1 cellular context compared by ENCODE assay signal in the genomic region with DNA sequence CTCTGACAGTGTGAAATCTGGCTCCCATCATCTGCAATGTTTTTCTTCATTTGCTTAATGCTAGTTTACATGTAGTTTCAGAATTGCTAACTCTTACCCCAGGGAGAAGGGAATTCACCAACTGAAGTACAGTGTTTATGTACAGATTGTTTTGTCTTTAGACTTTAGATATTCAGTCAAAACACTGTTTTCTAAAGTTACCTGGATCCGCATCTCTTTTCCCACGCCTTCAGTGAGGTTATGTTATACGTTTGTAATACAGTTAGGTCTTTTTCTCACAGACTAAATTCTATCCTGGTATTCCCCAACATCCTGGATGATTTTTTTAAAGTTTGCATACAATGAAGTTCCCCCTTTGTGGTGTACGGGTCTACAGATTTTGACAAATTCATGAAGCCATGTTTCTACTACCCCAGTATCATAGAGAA.
TF ChIP-seq lines count a peak whose summit lies in the region.

No MANE protein-coding gene starts in this region.

TF ChIP-seq in GM12878, 131 proteins besides CTCF, POLR2A, EP300 and RAD21 (continued from another document and continues in another):
- TF ChIP-seq, protein P1, sequence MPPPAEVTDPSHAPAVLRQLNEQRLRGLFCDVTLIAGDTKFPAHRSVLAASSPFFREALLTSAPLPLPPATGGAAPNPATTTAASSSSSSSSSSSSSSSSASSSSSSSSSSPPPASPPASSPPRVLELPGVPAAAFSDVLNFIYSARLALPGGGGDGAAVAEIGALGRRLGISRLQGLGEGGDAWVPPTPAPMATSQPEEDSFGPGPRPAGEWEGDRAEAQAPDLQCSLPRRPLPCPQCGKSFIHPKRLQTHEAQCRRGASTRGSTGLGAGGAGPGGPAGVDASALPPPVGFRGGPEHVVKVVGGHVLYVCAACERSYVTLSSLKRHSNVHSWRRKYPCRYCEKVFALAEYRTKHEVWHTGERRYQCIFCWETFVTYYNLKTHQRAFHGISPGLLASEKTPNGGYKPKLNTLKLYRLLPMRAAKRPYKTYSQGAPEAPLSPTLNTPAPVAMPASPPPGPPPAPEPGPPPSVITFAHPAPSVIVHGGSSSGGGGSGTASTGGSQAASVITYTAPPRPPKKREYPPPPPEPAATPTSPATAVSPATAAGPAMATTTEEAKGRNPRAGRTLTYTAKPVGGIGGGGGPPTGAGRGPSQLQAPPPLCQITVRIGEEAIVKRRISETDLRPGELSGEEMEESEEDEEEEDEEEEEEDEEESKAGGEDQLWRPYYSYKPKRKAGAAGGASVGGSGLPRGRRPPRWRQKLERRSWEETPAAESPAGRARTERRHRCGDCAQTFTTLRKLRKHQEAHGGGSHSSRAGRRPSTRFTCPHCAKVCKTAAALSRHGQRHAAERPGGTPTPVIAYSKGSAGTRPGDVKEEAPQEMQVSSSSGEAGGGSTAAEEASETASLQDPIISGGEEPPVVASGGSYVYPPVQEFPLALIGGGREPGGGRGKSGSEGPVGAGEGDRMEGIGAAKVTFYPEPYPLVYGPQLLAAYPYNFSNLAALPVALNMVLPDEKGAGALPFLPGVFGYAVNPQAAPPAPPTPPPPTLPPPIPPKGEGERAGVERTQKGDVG (CRISPR knock-in tag; IDR thresholded peaks at IDR 0.05) = no peak
- no peak for TF ChIP-seq KLF5 (IDR thresholded peaks at IDR 0.05; ENCODE audit: partially characterized antibody)
- TF ChIP-seq MEF2A (IDR thresholded peaks at IDR 0.05; ENCODE audit: insufficient read depth, low read depth, low read length) = no peak
- TF ChIP-seq, protein P2, sequence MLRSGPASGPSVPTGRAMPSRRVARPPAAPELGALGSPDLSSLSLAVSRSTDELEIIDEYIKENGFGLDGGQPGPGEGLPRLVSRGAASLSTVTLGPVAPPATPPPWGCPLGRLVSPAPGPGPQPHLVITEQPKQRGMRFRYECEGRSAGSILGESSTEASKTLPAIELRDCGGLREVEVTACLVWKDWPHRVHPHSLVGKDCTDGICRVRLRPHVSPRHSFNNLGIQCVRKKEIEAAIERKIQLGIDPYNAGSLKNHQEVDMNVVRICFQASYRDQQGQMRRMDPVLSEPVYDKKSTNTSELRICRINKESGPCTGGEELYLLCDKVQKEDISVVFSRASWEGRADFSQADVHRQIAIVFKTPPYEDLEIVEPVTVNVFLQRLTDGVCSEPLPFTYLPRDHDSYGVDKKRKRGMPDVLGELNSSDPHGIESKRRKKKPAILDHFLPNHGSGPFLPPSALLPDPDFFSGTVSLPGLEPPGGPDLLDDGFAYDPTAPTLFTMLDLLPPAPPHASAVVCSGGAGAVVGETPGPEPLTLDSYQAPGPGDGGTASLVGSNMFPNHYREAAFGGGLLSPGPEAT (IDR thresholded peaks at IDR 0.05; ENCODE audit: low read depth) = peak; percentile 63; the same call in 1 of the 2 replicates
- TF ChIP-seq, protein P3, sequence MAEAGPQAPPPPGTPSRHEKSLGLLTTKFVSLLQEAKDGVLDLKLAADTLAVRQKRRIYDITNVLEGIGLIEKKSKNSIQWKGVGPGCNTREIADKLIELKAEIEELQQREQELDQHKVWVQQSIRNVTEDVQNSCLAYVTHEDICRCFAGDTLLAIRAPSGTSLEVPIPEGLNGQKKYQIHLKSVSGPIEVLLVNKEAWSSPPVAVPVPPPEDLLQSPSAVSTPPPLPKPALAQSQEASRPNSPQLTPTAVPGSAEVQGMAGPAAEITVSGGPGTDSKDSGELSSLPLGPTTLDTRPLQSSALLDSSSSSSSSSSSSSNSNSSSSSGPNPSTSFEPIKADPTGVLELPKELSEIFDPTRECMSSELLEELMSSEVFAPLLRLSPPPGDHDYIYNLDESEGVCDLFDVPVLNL (IDR thresholded peaks at IDR 0.05; ENCODE audit: low read depth, low read length) = no peak
- no peak for TF ChIP-seq CREM (IDR thresholded peaks at IDR 0.05; ENCODE audit: low read depth)
- 0 out of 2 replicates have a peak, but pooled peaks have one; percentile 17 for TF ChIP-seq BMI1 (IDR thresholded peaks at IDR 0.05; ENCODE audit: borderline replicate concordance)
- TF ChIP-seq GABPA (IDR thresholded peaks at IDR 0.05; ENCODE audit: low read depth) = no peak
- TF ChIP-seq JUND (IDR thresholded peaks at IDR 0.05; ENCODE audit: low read depth, low read length) = no peak
- TF ChIP-seq, protein P4, sequence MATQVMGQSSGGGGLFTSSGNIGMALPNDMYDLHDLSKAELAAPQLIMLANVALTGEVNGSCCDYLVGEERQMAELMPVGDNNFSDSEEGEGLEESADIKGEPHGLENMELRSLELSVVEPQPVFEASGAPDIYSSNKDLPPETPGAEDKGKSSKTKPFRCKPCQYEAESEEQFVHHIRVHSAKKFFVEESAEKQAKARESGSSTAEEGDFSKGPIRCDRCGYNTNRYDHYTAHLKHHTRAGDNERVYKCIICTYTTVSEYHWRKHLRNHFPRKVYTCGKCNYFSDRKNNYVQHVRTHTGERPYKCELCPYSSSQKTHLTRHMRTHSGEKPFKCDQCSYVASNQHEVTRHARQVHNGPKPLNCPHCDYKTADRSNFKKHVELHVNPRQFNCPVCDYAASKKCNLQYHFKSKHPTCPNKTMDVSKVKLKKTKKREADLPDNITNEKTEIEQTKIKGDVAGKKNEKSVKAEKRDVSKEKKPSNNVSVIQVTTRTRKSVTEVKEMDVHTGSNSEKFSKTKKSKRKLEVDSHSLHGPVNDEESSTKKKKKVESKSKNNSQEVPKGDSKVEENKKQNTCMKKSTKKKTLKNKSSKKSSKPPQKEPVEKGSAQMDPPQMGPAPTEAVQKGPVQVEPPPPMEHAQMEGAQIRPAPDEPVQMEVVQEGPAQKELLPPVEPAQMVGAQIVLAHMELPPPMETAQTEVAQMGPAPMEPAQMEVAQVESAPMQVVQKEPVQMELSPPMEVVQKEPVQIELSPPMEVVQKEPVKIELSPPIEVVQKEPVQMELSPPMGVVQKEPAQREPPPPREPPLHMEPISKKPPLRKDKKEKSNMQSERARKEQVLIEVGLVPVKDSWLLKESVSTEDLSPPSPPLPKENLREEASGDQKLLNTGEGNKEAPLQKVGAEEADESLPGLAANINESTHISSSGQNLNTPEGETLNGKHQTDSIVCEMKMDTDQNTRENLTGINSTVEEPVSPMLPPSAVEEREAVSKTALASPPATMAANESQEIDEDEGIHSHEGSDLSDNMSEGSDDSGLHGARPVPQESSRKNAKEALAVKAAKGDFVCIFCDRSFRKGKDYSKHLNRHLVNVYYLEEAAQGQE (IDR thresholded peaks at IDR 0.05; ENCODE audit: low read depth, low read length) = no peak
- TF ChIP-seq BACH1 (IDR thresholded peaks at IDR 0.05; ENCODE audit: borderline replicate concordance) = no peak
- peak; percentile 56 for TF ChIP-seq DPF2 (IDR thresholded peaks at IDR 0.05)
- TF ChIP-seq TCF7 (IDR thresholded peaks at IDR 0.05; ENCODE audit: borderline replicate concordance) = no peak
- TF ChIP-seq SIX5 (IDR thresholded peaks at IDR 0.05; ENCODE audit: low read depth, low read length, severe bottlenecking) = no peak
- TF ChIP-seq MEF2B (IDR thresholded peaks at IDR 0.05; ENCODE audit: partially characterized antibody, poor library complexity, severe bottlenecking) = peak; percentile 88
- no peak for TF ChIP-seq PML (IDR thresholded peaks at IDR 0.05; ENCODE audit: low read length)
- TF ChIP-seq, protein P5, sequence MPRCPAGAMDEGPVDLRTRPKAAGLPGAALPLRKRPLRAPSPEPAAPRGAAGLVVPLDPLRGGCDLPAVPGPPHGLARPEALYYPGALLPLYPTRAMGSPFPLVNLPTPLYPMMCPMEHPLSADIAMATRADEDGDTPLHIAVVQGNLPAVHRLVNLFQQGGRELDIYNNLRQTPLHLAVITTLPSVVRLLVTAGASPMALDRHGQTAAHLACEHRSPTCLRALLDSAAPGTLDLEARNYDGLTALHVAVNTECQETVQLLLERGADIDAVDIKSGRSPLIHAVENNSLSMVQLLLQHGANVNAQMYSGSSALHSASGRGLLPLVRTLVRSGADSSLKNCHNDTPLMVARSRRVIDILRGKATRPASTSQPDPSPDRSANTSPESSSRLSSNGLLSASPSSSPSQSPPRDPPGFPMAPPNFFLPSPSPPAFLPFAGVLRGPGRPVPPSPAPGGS (IDR thresholded peaks at IDR 0.05; ENCODE audit: borderline replicate concordance, insufficient read depth, low read depth, low read length, poor library complexity, severe bottlenecking) = no peak
- TF ChIP-seq ESRRA (IDR thresholded peaks at IDR 0.05; ENCODE audit: low read length) = no peak
- TF ChIP-seq SMARCA5 (IDR thresholded peaks at IDR 0.05) = no peak
- 0 out of 2 replicates have a peak, but pooled peaks have one; percentile 30 for TF ChIP-seq NR2F1 (conservative IDR thresholded peaks at IDR 0.05)
- TF ChIP-seq, protein P6, sequence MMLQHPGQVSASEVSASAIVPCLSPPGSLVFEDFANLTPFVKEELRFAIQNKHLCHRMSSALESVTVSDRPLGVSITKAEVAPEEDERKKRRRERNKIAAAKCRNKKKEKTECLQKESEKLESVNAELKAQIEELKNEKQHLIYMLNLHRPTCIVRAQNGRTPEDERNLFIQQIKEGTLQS (IDR thresholded peaks at IDR 0.05; ENCODE audit: borderline replicate concordance, extremely low read depth, low read depth, low read length) = no peak
- no peak for TF ChIP-seq RELA (IDR thresholded peaks at IDR 0.05; ENCODE audit: borderline replicate concordance, partially characterized antibody)
- TF ChIP-seq ZNF207 (IDR thresholded peaks at IDR 0.05; ENCODE audit: borderline replicate concordance) = no peak
- TF ChIP-seq RCOR1 (conservative IDR thresholded peaks at IDR 0.05; ENCODE audit: low read depth, low read length) = 0 out of 2 replicates have a peak, but pooled peaks have one; percentile 53
- no peak for TF ChIP-seq STAT1 (conservative IDR thresholded peaks at IDR 0.05)
- no peak for TF ChIP-seq RB1 (IDR thresholded peaks at IDR 0.05; ENCODE audit: borderline replicate concordance)
- TF ChIP-seq, protein P7, sequence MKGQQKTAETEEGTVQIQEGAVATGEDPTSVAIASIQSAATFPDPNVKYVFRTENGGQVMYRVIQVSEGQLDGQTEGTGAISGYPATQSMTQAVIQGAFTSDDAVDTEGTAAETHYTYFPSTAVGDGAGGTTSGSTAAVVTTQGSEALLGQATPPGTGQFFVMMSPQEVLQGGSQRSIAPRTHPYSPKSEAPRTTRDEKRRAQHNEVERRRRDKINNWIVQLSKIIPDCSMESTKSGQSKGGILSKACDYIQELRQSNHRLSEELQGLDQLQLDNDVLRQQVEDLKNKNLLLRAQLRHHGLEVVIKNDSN (IDR thresholded peaks at IDR 0.05; ENCODE audit: borderline replicate concordance, extremely low read length, insufficient read depth, low read depth, low read length) = no peak
- TF ChIP-seq GATAD2B (conservative IDR thresholded peaks at IDR 0.05; ENCODE audit: low read depth) = no peak
- no peak for TF ChIP-seq RAD51 (IDR thresholded peaks at IDR 0.05)
- no peak for TF ChIP-seq CHD4 (IDR thresholded peaks at IDR 0.05)
- no peak for TF ChIP-seq HCFC1 (IDR thresholded peaks at IDR 0.05; ENCODE audit: low read length)
- TF ChIP-seq SPI1 (IDR thresholded peaks at IDR 0.05; ENCODE audit: borderline replicate concordance, insufficient read depth, low read depth, low read length) = no peak
- TF ChIP-seq, protein P8, sequence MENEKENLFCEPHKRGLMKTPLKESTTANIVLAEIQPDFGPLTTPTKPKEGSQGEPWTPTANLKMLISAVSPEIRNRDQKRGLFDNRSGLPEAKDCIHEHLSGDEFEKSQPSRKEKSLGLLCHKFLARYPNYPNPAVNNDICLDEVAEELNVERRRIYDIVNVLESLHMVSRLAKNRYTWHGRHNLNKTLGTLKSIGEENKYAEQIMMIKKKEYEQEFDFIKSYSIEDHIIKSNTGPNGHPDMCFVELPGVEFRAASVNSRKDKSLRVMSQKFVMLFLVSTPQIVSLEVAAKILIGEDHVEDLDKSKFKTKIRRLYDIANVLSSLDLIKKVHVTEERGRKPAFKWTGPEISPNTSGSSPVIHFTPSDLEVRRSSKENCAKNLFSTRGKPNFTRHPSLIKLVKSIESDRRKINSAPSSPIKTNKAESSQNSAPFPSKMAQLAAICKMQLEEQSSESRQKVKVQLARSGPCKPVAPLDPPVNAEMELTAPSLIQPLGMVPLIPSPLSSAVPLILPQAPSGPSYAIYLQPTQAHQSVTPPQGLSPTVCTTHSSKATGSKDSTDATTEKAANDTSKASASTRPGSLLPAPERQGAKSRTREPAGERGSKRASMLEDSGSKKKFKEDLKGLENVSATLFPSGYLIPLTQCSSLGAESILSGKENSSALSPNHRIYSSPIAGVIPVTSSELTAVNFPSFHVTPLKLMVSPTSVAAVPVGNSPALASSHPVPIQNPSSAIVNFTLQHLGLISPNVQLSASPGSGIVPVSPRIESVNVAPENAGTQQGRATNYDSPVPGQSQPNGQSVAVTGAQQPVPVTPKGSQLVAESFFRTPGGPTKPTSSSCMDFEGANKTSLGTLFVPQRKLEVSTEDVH (IDR thresholded peaks at IDR 0.05; ENCODE audit: low read depth, partially characterized antibody) = no peak
- peak; percentile 90 for TF ChIP-seq ZNF217 (IDR thresholded peaks at IDR 0.05)
- TF ChIP-seq BHLHE40 (IDR thresholded peaks at IDR 0.05; ENCODE audit: borderline replicate concordance in 1 of 2, low read depth in 2 of 2, low read length in 1 of 2) = 0 out of 4 replicates have a peak, but pooled peaks of 1 of the 2 experiments have one; percentile 17
- no peak for TF ChIP-seq HDGF (IDR thresholded peaks at IDR 0.05)
- peak; percentile 47 for TF ChIP-seq IKZF1 (conservative IDR thresholded peaks at IDR 0.05)
- TF ChIP-seq, protein P9, sequence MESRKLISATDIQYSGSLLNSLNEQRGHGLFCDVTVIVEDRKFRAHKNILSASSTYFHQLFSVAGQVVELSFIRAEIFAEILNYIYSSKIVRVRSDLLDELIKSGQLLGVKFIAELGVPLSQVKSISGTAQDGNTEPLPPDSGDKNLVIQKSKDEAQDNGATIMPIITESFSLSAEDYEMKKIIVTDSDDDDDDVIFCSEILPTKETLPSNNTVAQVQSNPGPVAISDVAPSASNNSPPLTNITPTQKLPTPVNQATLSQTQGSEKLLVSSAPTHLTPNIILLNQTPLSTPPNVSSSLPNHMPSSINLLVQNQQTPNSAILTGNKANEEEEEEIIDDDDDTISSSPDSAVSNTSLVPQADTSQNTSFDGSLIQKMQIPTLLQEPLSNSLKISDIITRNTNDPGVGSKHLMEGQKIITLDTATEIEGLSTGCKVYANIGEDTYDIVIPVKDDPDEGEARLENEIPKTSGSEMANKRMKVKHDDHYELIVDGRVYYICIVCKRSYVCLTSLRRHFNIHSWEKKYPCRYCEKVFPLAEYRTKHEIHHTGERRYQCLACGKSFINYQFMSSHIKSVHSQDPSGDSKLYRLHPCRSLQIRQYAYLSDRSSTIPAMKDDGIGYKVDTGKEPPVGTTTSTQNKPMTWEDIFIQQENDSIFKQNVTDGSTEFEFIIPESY (IDR thresholded peaks at IDR 0.05) = no peak
- TF ChIP-seq ZNF24 (IDR thresholded peaks at IDR 0.05) = no peak
- TF ChIP-seq, protein P10, sequence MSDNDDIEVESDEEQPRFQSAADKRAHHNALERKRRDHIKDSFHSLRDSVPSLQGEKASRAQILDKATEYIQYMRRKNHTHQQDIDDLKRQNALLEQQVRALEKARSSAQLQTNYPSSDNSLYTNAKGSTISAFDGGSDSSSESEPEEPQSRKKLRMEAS (IDR thresholded peaks at IDR 0.05; ENCODE audit: low read depth, low read length) = no peak
- TF ChIP-seq NFIC (IDR thresholded peaks at IDR 0.05; ENCODE audit: low read depth, low read length) = peak; percentile 53
- TF ChIP-seq, protein P11, sequence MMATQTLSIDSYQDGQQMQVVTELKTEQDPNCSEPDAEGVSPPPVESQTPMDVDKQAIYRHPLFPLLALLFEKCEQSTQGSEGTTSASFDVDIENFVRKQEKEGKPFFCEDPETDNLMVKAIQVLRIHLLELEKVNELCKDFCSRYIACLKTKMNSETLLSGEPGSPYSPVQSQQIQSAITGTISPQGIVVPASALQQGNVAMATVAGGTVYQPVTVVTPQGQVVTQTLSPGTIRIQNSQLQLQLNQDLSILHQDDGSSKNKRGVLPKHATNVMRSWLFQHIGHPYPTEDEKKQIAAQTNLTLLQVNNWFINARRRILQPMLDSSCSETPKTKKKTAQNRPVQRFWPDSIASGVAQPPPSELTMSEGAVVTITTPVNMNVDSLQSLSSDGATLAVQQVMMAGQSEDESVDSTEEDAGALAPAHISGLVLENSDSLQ (IDR thresholded peaks at IDR 0.05) = peak; percentile 32; the same call in 1 of the 2 replicates
- TF ChIP-seq FOXK2 (IDR thresholded peaks at IDR 0.05) = no peak
